ENCODE assay signal across 8 cellular contexts in the genomic region with DNA sequence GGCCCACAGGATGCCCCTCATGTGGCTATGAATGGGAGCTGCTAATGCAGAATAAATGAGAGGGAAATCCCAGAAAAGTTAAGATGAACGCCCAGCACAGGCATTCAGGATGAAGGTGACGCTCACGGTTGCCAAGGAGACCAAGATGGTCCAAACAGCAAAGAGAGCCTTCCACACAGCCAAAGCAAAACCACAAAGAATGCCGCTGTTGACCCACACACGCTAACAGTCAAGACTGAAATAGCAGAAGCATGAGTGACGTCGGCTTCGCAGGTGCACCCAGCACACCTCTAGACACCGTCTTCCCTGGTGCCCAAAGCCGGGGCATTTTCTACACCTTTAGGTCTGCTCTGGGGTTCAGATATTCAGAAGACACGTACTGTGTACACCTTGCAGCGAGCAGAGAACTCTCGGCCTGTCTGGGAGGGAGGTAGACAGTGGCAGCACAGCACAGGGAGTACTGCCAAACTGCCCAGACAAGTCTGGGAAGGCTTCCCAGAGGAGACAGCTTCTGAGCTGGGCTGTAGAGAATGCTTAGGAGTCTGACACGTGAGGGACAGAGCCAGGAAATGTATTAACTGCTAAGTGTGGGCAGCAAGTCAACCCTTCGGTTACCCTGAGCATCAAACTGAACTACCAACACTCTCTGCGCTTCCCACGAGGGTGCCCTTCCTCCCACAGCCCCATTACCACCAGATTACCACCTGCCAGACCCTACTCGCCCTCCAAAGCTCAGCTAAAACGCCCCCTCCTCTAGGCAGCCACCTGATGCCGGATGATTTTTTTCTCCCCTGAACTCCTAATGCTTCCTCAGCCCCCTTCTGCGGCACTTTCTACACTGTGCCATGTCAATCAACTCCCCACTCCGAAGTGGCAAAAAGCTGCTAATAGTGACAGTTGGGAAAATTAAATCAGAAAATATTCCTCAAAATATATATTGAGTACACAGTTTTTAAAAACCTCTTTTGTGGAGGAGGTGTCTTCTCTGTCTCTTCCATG. TPM values are rescaled to one million over a fixed set of nuclear protein-coding genes. Genes with fewer than 3 reads are reported as not detected.
A peak's percentile ranks its signal among the peaks of the same experiment; 100 is the strongest.
DNase-seq lines count a peak whose midpoint lies in the region; ATAC-seq and TF ChIP-seq lines count a peak whose summit lies in the region.

No MANE protein-coding gene starts in this region.

- no peaks in the 10 kb centered on the region for H3K36me3 ChIP-seq in CD4-positive, alpha-beta memory T cell (ENCODE audit: insufficient read depth, low read length)

- H3K4me3 ChIP-seq in CD4-positive, alpha-beta memory T cell (ENCODE audit: low read length in 2 of 2), result peak overlapping the region; percentile 8 to 50
- no peak overlapping the region for H3K4me3 ChIP-seq in retinal pigment epithelial cell (ENCODE audit: low read length)

- POLR2A ChIA-PET in CD4-positive, alpha-beta memory T cell (lab: Charles Lee; ENCODE audit: partially characterized antibody), result interaction anchor here (0.5 to 15.1 kb wide), 14 partner anchors 12 to 300 kb away, joined by 3 to 268 read pairs (median 4); partner anchors contain the start of gene CCDC88C
- POLR2A ChIA-PET in RWPE1 (lab: Yijun Ruan, JAX; ENCODE audit: low non-redundant PET), result no interaction called here

- peaks cover 98% of the 10 kb centered on the region for H3K4me1 ChIP-seq in CD4-positive, alpha-beta memory T cell (ENCODE audit: insufficient read depth, low read length)

- H3K4me1 Mint-ChIP-seq in CD4-positive, alpha-beta memory T cell, result peaks cover 63 to 93% (median 76%) of the 10 kb centered on the region in 4 donors

- no peak for TF ChIP-seq CTCF in RWPE1 (conservative IDR thresholded peaks at IDR 0.05; ENCODE audit: low read depth)
- no peak for TF ChIP-seq CTCF in retinal pigment epithelial cell (conservative IDR thresholded peaks at IDR 0.05; ENCODE audit: low read depth, low read length)

- H3K27ac Mint-ChIP-seq in CD4-positive, alpha-beta memory T cell, result peak overlapping the region; percentile 94 to 99 (median 97)

- no peaks in the 10 kb centered on the region for H3K9me3 Mint-ChIP-seq in CD4-positive, alpha-beta memory T cell

- no peaks in the 10 kb centered on the region for H3K27me3 Mint-ChIP-seq in CD4-positive, alpha-beta memory T cell

- peak overlapping the region; percentile 85 for H3K27ac ChIP-seq in CD4-positive, alpha-beta memory T cell (ENCODE audit: low read depth, low read length)
- peak overlapping the region; percentile 88 for H3K27ac ChIP-seq in RWPE1

- CTCF ChIA-PET in CD4-positive, alpha-beta memory T cell (lab: Charles Lee; ENCODE audit: partially characterized antibody), result interaction anchor here (0.7 to 1.9 kb wide), 10 partner anchors 11 to 50 kb away, joined by 3 to 4 read pairs (median 4); no protein-coding TSS in a partner anchor
- CTCF ChIA-PET in RWPE1 (lab: Yijun Ruan, JAX), result interaction anchor here (0.6 kb wide), 1 partner anchor 20 kb away, joined by 3 read pairs; no protein-coding TSS in a partner anchor

- peak overlapping the region; percentile 58 to 89 (median 82) for H3K4me3 Mint-ChIP-seq in CD4-positive, alpha-beta memory T cell

- in situ Hi-C loops in T47D (cut with HindIII; ENCODE audit: low pct_unique_long_range_greater_than_20kb, low sequenced_read_pairs), result no loop called here

- H3K36me3 Mint-ChIP-seq in CD4-positive, alpha-beta memory T cell, result peaks cover 0 to 11% of the 10 kb centered on the region in 2 donors

- H3K9me3 ChIP-seq in CD4-positive, alpha-beta memory T cell (ENCODE audit: control insufficient read depth in 1 of 2, low read length in 2 of 2), result no peaks in the 10 kb centered on the region

- peak; percentile 68 to 97 (median 75) for DNase-seq in CD4-positive, alpha-beta memory T cell
- DNase-seq in RWPE1 (ENCODE audit: low spot score) (peak; percentile 83), T47D (ENCODE audit: low read depth in 1 of 2, low spot score in 1 of 2) (peak; percentile 74 to 93), retinal pigment epithelial cell (ENCODE audit: low read depth) (peak; percentile 79), NCI-H146 (lab: John Stamatoyannopoulos, UW) (no peak), left lobe of liver (ENCODE audit: low spot score) (no peak)

- peak; percentile 58 for ATAC-seq in GM19035 (IDR thresholded peaks at IDR 0.05; ENCODE audit: unreplicated experiment)
- peak; percentile 62 for ATAC-seq in HG03103 (IDR thresholded peaks at IDR 0.05; ENCODE audit: low read depth, unreplicated experiment)
- ATAC-seq in left lobe of liver, result no peak

- no peaks in the 10 kb centered on the region for H3K27me3 ChIP-seq in CD4-positive, alpha-beta memory T cell (ENCODE audit: insufficient read depth, low read length)

- intact Hi-C loops in CD4-positive, alpha-beta memory T cell (cut with micrococcal nuclease), result loop anchor here (1.0 kb wide), 1 partner anchor 43 kb away; no protein-coding TSS in a partner anchor

RNA-seq across cellular contexts. Expression of gene CCDC88C, which starts 50.1 kb away (rescaled TPM):
- total RNA-seq in CD4-positive, alpha-beta memory T cell, result 100 to 1,000 TPM; 272 to 293 TPM
- 10 to 100 TPM; 17.1 to 51.1 TPM for polyA plus RNA-seq in CD4-positive, alpha-beta memory T cell
- 4.1 TPM for total RNA-seq in left lobe of liver

Comparison
In these comparisons a context has a peak if more than half of its experiments do, and no peak if none do; other contexts are left out.
1. DNase-seq: peak in CD4-positive, alpha-beta memory T cell (5 of 5), RWPE1 (single experiment), T47D (2 of 2) and retinal pigment epithelial cell (single experiment); none in NCI-H146 (single experiment) and left lobe of liver (single experiment).
2. RNA of gene CCDC88C, which starts 50.1 kb away (total RNA-seq): 272 to 293 TPM in CD4-positive, alpha-beta memory T cell; 4.1 TPM in left lobe of liver (single experiment); every median in the first group is over 10 times any median in the second.